ENCODE assay signal across 17 cellular contexts in the genomic region with DNA sequence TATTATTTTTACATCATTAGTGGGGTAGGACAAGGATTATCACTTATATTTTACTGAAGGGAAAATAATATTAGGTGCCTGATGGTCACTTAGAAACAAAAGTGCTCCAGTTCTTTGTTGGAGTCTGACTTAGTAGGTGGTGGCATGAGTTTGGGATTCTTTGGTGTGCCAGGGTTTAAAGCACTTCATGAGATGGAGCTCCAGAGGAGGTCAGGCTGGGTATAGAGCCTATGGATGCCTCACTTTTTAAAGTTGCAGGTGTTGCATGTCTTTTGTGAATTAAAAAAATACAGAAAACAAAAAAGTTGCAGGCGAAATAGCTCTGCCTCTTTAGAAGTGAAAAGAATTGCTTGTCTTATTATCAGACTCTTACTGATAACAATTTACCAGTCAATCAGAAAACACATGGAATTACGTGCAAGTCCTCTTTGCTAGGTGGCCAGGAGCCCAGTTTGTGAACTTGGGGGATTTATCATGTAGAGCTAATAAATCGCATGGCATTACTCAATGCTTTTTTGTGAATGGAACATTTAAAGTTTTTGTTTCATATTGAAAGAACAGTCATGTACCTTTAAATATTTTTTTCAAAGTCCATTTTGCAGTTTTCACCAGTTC. TPM values are rescaled to one million over a fixed set of nuclear protein-coding genes. Genes with fewer than 3 reads are reported as not detected.
A peak's percentile ranks its signal among the peaks of the same experiment; 100 is the strongest.
DNase-seq lines count a peak whose midpoint lies in the region; ATAC-seq and TF ChIP-seq lines count a peak whose summit lies in the region.
"Had no signal": no experiment of that assay in that cellular context is flagged by ENCODE, and none has a peak within 500 bp of the region (broad histone marks: within the 10 kb centered on the region; RNA-seq: fewer than 3 reads in every experiment).

No MANE protein-coding gene starts in this region.

- H3K9me3 ChIP-seq in right atrium auricular region: no peaks in the 10 kb centered on the region
- no peaks in the 10 kb centered on the region for H3K9me3 ChIP-seq in lower lobe of right lung
- H3K9me3 ChIP-seq: body of pancreas had no signal

- H3K27ac ChIP-seq in right atrium auricular region (no peak overlapping the region), lower lobe of right lung (no peak overlapping the region)
- H3K27ac ChIP-seq: body of pancreas, RWPE1 had no signal

- H3K4me1 ChIP-seq in right atrium auricular region (no peaks in the 10 kb centered on the region), lower lobe of right lung (no peaks in the 10 kb centered on the region)
- H3K4me1 ChIP-seq: body of pancreas had no signal

- peak; percentile 7 for DNase-seq in right atrium auricular region (ENCODE audit: low spot score)
- no peak for DNase-seq in Right ventricle myocardium inferior (ENCODE audit: missing footprints)
- DNase-seq in activated T-cell treated with anti-CD3 and anti-CD28 coated beads, Interleukin-2, amount 50 U/mL, for 72 hours: no peak
- no peak for DNase-seq in lower lobe of right lung
- DNase-seq in NCI-H128 (lab: John Stamatoyannopoulos, UW; ENCODE audit: unreplicated experiment): no peak
- DNase-seq: body of pancreas, cortex of kidney, NCI-H187, NCI-H345, occipital lobe, right cardiac atrium had no signal

- no peaks in the 10 kb centered on the region for H3K27me3 Mint-ChIP-seq in activated T-cell treated with anti-CD3 and anti-CD28 coated beads, Interleukin-2, amount 50 U/mL, for 72 hours (ENCODE audit: low read depth)

- peaks cover 3 to 4% of the 10 kb centered on the region in 2 donors for H3K9me3 Mint-ChIP-seq in activated T-cell treated with anti-CD3 and anti-CD28 coated beads, Interleukin-2, amount 50 U/mL, for 72 hours

- H3K4me3 Mint-ChIP-seq in activated T-cell treated with anti-CD3 and anti-CD28 coated beads, Interleukin-2, amount 50 U/mL, for 72 hours: peak overlapping the region; percentile 81 to 100
- H3K4me3 Mint-ChIP-seq: WTC11 had no signal

- ATAC-seq in Right ventricle myocardium inferior (no peak), lower lobe of right lung (no peak), HG02884 (IDR thresholded peaks at IDR 0.05; ENCODE audit: unreplicated experiment) (no peak), HG02885 (IDR thresholded peaks at IDR 0.05; ENCODE audit: poor library complexity, unreplicated experiment) (no peak)
- ATAC-seq in activated T-cell treated with anti-CD3 and anti-CD28 coated beads, Interleukin-2, amount 50 U/mL, for 72 hours (replicated peaks in 1 of 2): no peak
- ATAC-seq: body of pancreas, right cardiac atrium, WTC11 had no signal

- TF ChIP-seq CTCF in right atrium auricular region (IDR thresholded peaks at IDR 0.05) (no peak), lower lobe of right lung (IDR thresholded peaks at IDR 0.05) (no peak)

- no peak overlapping the region for H3K4me3 ChIP-seq in right atrium auricular region
- H3K4me3 ChIP-seq in lower lobe of right lung: peak overlapping the region; percentile 35
- H3K4me3 ChIP-seq: body of pancreas had no signal

- no peaks in the 10 kb centered on the region for H3K36me3 ChIP-seq in right atrium auricular region
- H3K36me3 ChIP-seq in lower lobe of right lung: no peaks in the 10 kb centered on the region

- peaks cover 55% of the 10 kb centered on the region for H3K4me1 Mint-ChIP-seq in activated T-cell treated with anti-CD3 and anti-CD28 coated beads, Interleukin-2, amount 50 U/mL, for 72 hours (ENCODE audit: low read depth)
- H3K4me1 Mint-ChIP-seq: WTC11 had no signal

- H3K36me3 Mint-ChIP-seq in activated T-cell treated with anti-CD3 and anti-CD28 coated beads, Interleukin-2, amount 50 U/mL, for 72 hours (ENCODE audit: insufficient read depth in 2 of 2): peaks cover 28 to 67% of the 10 kb centered on the region in 2 donors
- H3K36me3 Mint-ChIP-seq: WTC11 had no signal

- peak overlapping the region; percentile 100 for H3K27ac Mint-ChIP-seq in activated T-cell treated with anti-CD3 and anti-CD28 coated beads, Interleukin-2, amount 50 U/mL, for 72 hours
- H3K27ac Mint-ChIP-seq: WTC11 had no signal

- H3K27me3 ChIP-seq in right atrium auricular region: no peaks in the 10 kb centered on the region
- no peaks in the 10 kb centered on the region for H3K27me3 ChIP-seq in lower lobe of right lung (ENCODE audit: low read depth)
- H3K27me3 ChIP-seq: body of pancreas had no signal

- intact Hi-C loops in Right ventricle myocardium inferior (cut with DNase I): no loop called here
- intact Hi-C loops in lower lobe of right lung (cut with DNase I): no loop called here

RNA-seq across cellular contexts. Expression of a gene that starts 1.6 kb away (rescaled TPM):
- total RNA-seq in right atrium auricular region (under 1 TPM; 0.33 to 0.90 TPM), Right ventricle myocardium inferior (0.51 TPM), lower lobe of right lung (6.3 TPM)
- 100 to 1,000 TPM; 289 to 314 TPM for total RNA-seq in activated T-cell treated with anti-CD3 and anti-CD28 coated beads, Interleukin-2, amount 50 U/mL, for 72 hours
- total RNA-seq: epithelial cell of proximal tubule, MCF 10A had no signal

RNA-seq across cellular contexts. Expression of a gene that starts 16.2 kb away (rescaled TPM):
- total RNA-seq in right atrium auricular region (not detected), Right ventricle myocardium inferior (not detected), lower lobe of right lung (not detected)
- under 1 TPM; 0.22 to 0.39 TPM for total RNA-seq in activated T-cell treated with anti-CD3 and anti-CD28 coated beads, Interleukin-2, amount 50 U/mL, for 72 hours
- total RNA-seq: body of pancreas, epithelial cell of proximal tubule, MCF 10A, occipital lobe, right cardiac atrium, WTC11 had no signal

RNA-seq across cellular contexts. Expression of a gene that starts 39.6 kb away (rescaled TPM):
- total RNA-seq in right atrium auricular region (1 to 10 TPM; 6.2 to 6.8 TPM), Right ventricle myocardium inferior (9.0 TPM), lower lobe of right lung (11.2 TPM)
- 10 to 100 TPM; 12.7 to 16.7 TPM for total RNA-seq in activated T-cell treated with anti-CD3 and anti-CD28 coated beads, Interleukin-2, amount 50 U/mL, for 72 hours

Comparison
In these comparisons a context has a peak if more than half of its experiments do, and no peak if none do; other contexts are left out.
1. RNA of a gene that starts 1.6 kb away (total RNA-seq): 289 to 314 TPM in activated T-cell treated with anti-CD3 and anti-CD28 coated beads, Interleukin-2, amount 50 U/mL, for 72 hours; 6.3 TPM in lower lobe of right lung (single experiment), 0.33 to 0.90 TPM in right atrium auricular region and 0.51 TPM in Right ventricle myocardium inferior (single experiment); every median in the first group is over 10 times any median in the second.